ENCODE assay signal across 1 cellular context in the genomic region with DNA sequence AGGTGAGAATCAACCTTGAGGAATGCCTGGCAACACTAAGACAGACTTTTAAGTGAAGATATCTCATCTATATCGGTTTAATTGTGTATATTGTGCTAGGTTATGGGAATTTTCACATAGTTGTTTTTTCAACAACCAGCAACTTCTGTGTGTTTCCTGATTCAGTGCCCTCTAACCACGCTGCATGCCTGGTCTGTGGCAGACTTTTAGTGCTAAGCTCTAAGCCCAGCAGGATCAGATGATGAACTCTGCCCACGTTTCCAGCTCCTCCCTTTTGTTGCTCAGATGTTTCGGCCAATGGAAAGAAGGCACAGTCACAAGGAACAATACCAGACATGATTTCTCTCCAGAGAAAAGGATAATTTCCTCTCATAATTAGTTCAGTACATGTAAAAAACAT.
TF ChIP-seq lines count a peak whose summit lies in the region.

No MANE protein-coding gene starts in this region.

TF ChIP-seq in IMR-90, 13 proteins besides CTCF, POLR2A, EP300 and RAD21 (continued from another document):
- TF ChIP-seq, protein P1, sequence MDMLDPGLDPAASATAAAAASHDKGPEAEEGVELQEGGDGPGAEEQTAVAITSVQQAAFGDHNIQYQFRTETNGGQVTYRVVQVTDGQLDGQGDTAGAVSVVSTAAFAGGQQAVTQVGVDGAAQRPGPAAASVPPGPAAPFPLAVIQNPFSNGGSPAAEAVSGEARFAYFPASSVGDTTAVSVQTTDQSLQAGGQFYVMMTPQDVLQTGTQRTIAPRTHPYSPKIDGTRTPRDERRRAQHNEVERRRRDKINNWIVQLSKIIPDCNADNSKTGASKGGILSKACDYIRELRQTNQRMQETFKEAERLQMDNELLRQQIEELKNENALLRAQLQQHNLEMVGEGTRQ (IDR thresholded peaks at IDR 0.05; ENCODE audit: low read depth, low read length) = no peak
- TF ChIP-seq MAFK (IDR thresholded peaks at IDR 0.05; ENCODE audit: low read depth, low read length) (no peak), NFE2L2 (IDR thresholded peaks at IDR 0.05; ENCODE audit: low read depth, low read length) (no peak), MAZ (IDR thresholded peaks at IDR 0.05; ENCODE audit: borderline replicate concordance, low read depth, low read length) (no peak)
